Comparison of ENCODE assay signal across 10 cellular contexts in the genomic region with DNA sequence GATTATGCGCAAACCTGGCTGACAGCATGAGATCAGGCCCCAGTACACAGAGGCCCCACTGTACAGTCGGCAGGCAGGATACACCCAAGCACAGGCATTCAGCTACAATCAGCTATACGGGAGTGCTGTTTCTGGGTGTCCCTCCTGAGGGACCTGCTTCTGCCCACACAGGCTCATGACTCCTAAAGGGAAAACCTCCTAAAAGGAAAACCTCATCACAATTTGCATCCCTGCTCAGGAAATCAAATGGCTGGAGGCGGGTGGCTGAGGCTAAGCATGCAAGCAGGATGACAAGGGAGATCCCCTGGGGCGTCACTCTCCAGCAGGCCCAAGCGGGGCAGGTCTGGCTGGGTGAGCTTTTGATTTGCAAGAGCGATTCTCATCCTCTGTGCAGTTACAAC.
A peak's percentile ranks its signal among the peaks of the same experiment; 100 is the strongest.
DNase-seq lines count a peak whose midpoint lies in the region; ATAC-seq and TF ChIP-seq lines count a peak whose summit lies in the region.
"Had no signal": no experiment of that assay in that cellular context is flagged by ENCODE, and none has a peak within 500 bp of the region (broad histone marks: within the 10 kb centered on the region; RNA-seq: fewer than 3 reads in every experiment).

No MANE protein-coding gene starts in this region.

- peaks cover 6% of the 10 kb centered on the region for H3K36me3 Mint-ChIP-seq in activated naive CD4-positive, alpha-beta T cell treated with anti-CD3 and anti-CD28 coated beads for 36 hours (ENCODE audit: low read depth)
- peaks cover 5% of the 10 kb centered on the region for H3K36me3 Mint-ChIP-seq in activated B cell treated with CpG ODN at 0.5 μM for 24 hours (ENCODE audit: low read depth)

- H3K27ac ChIP-seq in substantia nigra (ENCODE audit: low read depth, low read length, poor library complexity, severe bottlenecking) = peak overlapping the region; percentile 3

- POLR2A ChIA-PET in activated B cell treated with CpG ODN at 0.5 μM for 24 hours (lab: Charles Lee) = interaction anchor here (0.7 kb wide), 1 partner anchor 53 kb away, joined by 3 read pairs; no protein-coding TSS in a partner anchor

- no peaks in the 10 kb centered on the region for H3K27me3 Mint-ChIP-seq in activated naive CD4-positive, alpha-beta T cell treated with anti-CD3 and anti-CD28 coated beads for 36 hours (ENCODE audit: low read depth)
- H3K27me3 Mint-ChIP-seq in activated B cell treated with CpG ODN at 0.5 μM for 24 hours = no peaks in the 10 kb centered on the region

- no peak for TF ChIP-seq CTCF in activated B cell treated with CpG ODN at 0.5 μM for 24 hours (IDR thresholded peaks at IDR 0.05)

- DNase-seq in activated naive CD4-positive, alpha-beta T cell treated with anti-CD3 and anti-CD28 coated beads for 36 hours = peak; percentile 45
- no peak for DNase-seq in activated naive CD4-positive, alpha-beta T cell treated with anti-CD3 and anti-CD28 coated beads, Interleukin-2, amount 50 U/mL, for 16 hours
- DNase-seq in activated B cell treated with CpG ODN at 0.5 μM for 24 hours (no peak), substantia nigra (lab: John Stamatoyannopoulos, UW) (no peak), globus pallidus (ENCODE audit: low spot score) (no peak), putamen (ENCODE audit: low spot score) (no peak), AML-193 (lab: John Stamatoyannopoulos, UW) (no peak)
- DNase-seq: amygdala, IMR-90 had no signal

- H3K4me1 Mint-ChIP-seq in activated naive CD4-positive, alpha-beta T cell treated with anti-CD3 and anti-CD28 coated beads for 36 hours (ENCODE audit: low read depth) = peaks cover 41% of the 10 kb centered on the region
- peaks cover 17% of the 10 kb centered on the region for H3K4me1 Mint-ChIP-seq in activated B cell treated with CpG ODN at 0.5 μM for 24 hours

- peak; percentile 78 for ATAC-seq in HG02884 (IDR thresholded peaks at IDR 0.05; ENCODE audit: unreplicated experiment)
- ATAC-seq in activated B cell treated with CpG ODN at 0.5 μM for 24 hours (ENCODE audit: low read depth) = peak; percentile 61

- no peak overlapping the region for H3K27ac Mint-ChIP-seq in activated naive CD4-positive, alpha-beta T cell treated with anti-CD3 and anti-CD28 coated beads for 36 hours
- no peak overlapping the region for H3K27ac Mint-ChIP-seq in activated B cell treated with CpG ODN at 0.5 μM for 24 hours

- CTCF ChIA-PET in activated naive CD4-positive, alpha-beta T cell treated with anti-CD3 and anti-CD28 coated beads for 36 hours (lab: Charles Lee) = no interaction called here
- CTCF ChIA-PET in activated B cell treated with CpG ODN at 0.5 μM for 24 hours (lab: Charles Lee) = no interaction called here

- intact Hi-C loops in activated naive CD4-positive, alpha-beta T cell treated with anti-CD3 and anti-CD28 coated beads for 36 hours (cut with micrococcal nuclease) = no loop called here
- intact Hi-C loops in activated B cell treated with CpG ODN at 0.5 μM for 24 hours (cut with micrococcal nuclease) = no loop called here

- H3K9me3 Mint-ChIP-seq in activated naive CD4-positive, alpha-beta T cell treated with anti-CD3 and anti-CD28 coated beads for 36 hours = no peaks in the 10 kb centered on the region
- H3K9me3 Mint-ChIP-seq in activated B cell treated with CpG ODN at 0.5 μM for 24 hours = no peaks in the 10 kb centered on the region

- H3K4me3 Mint-ChIP-seq in activated naive CD4-positive, alpha-beta T cell treated with anti-CD3 and anti-CD28 coated beads for 36 hours = no peak overlapping the region
- no peak overlapping the region for H3K4me3 Mint-ChIP-seq in activated B cell treated with CpG ODN at 0.5 μM for 24 hours
